ENCODE assay signal across 14 cellular contexts in genomic region chr17:78255029-78255656, GRCh38. TPM values are rescaled to one million over a fixed set of nuclear protein-coding genes. Genes with fewer than 3 reads are reported as not detected.
DNase-seq lines count a peak whose midpoint lies in the region; ATAC-seq, FAIRE-seq and TF ChIP-seq lines count a peak whose summit lies in the region.
"Had no signal": no experiment of that assay in that cellular context is flagged by ENCODE, and none has a peak within 500 bp of the region (broad histone marks: within the 10 kb centered on the region; RNA-seq: fewer than 3 reads in every experiment).

No MANE protein-coding gene starts in this region.

- H3K36me3 ChIP-seq in endothelial cell of umbilical vein (ENCODE audit: control insufficient read depth in 2 of 2, extremely low read depth in 1 of 2, insufficient read depth in 2 of 2, low read length in 2 of 2), result no peaks in the 10 kb centered on the region
- no peaks in the 10 kb centered on the region for H3K36me3 ChIP-seq in smooth muscle cell (ENCODE audit: low read depth)
- H3K36me3 ChIP-seq in tibial artery, result no peaks in the 10 kb centered on the region
- no peaks in the 10 kb centered on the region for H3K36me3 ChIP-seq in lower lobe of right lung
- H3K36me3 ChIP-seq: ascending aorta had no signal

- 95% methylated on average over 18 of the region's 18 CpGs for WGBS in smooth muscle cell (ENCODE audit: low lambda C conversion rate)

- H3K4me3 ChIP-seq in endothelial cell of umbilical vein (replicated peaks in 1 of 3; ENCODE audit: insufficient read depth in 1 of 3, low read depth in 1 of 3, low read length in 3 of 3) (no peak overlapping the region), smooth muscle cell (no peak overlapping the region), tibial artery (no peak overlapping the region), lower lobe of right lung (no peak overlapping the region)

- peak overlapping the region; percentile 46 for H3K4me3 Mint-ChIP-seq in activated naive CD4-positive, alpha-beta T cell treated with anti-CD3 and anti-CD28 coated beads, Interleukin-2, amount 10 ng/mL, durations not matched to agents 7 days and 5 days
- H3K4me3 Mint-ChIP-seq in WTC11, result peak overlapping the region; percentile 74

- BruUV-seq in endothelial cell of umbilical vein (replicated peaks; lab: Mats Ljungman, UMichigan), result no TSS peak

- POLR2A ChIA-PET in WTC11 (lab: Charles Lee), result interaction anchor here (0.7 to 1.0 kb wide), 2 partner anchors 43 to 297 kb away, joined by 3 to 4 read pairs; partner anchors contain the start of gene TNRC6C
- POLR2A ChIA-PET in endothelial cell of umbilical vein (lab: Charles Lee), result no interaction called here

- CTCF ChIA-PET in activated naive CD4-positive, alpha-beta T cell treated with anti-CD3 and anti-CD28 coated beads, Interleukin-2, amount 10 ng/mL, durations not matched to agents 7 days and 5 days (lab: Charles Lee), result interaction anchor here (0.6 to 1.3 kb wide), 3 partner anchors 34 to 167 kb away, joined by 4 to 6 read pairs (median 5); no protein-coding TSS in a partner anchor
- CTCF ChIA-PET in WTC11 (lab: Charles Lee) (interaction anchor here (0.9 to 4.1 kb wide), 9 partner anchors 14 to 167 kb away, joined by 3 to 17 read pairs (median 3); partner anchors contain the start of gene BIRC5), endothelial cell of umbilical vein (lab: Charles Lee) (interaction anchor here (1.5 to 2.0 kb wide), 2 partner anchors 14 to 167 kb away, joined by 7 to 11 read pairs; no protein-coding TSS in a partner anchor)

- peak overlapping the region; percentile 65 for H3K27ac Mint-ChIP-seq in activated naive CD4-positive, alpha-beta T cell treated with anti-CD3 and anti-CD28 coated beads, Interleukin-2, amount 10 ng/mL, durations not matched to agents 7 days and 5 days
- no peak overlapping the region for H3K27ac Mint-ChIP-seq in WTC11

- peaks cover 85% of the 10 kb centered on the region for H3K4me1 Mint-ChIP-seq in activated naive CD4-positive, alpha-beta T cell treated with anti-CD3 and anti-CD28 coated beads, Interleukin-2, amount 10 ng/mL, durations not matched to agents 7 days and 5 days
- peaks cover 28% of the 10 kb centered on the region for H3K4me1 Mint-ChIP-seq in WTC11

- H3K4me1 ChIP-seq in endothelial cell of umbilical vein (ENCODE audit: control insufficient read depth, extremely low read depth, insufficient read depth, low read length) (peaks cover 9% of the 10 kb centered on the region), smooth muscle cell (ENCODE audit: low read depth) (peaks cover 36% of the 10 kb centered on the region), tibial artery (peaks cover 0 to 15% (median 7%) of the 10 kb centered on the region in 4 donors), lower lobe of right lung (peaks cover 73% of the 10 kb centered on the region)

- no peaks in the 10 kb centered on the region for H3K9me1 ChIP-seq in endothelial cell of umbilical vein (replicated peaks; ENCODE audit: control insufficient read depth, extremely low read depth, insufficient read depth, low read length)

- ATAC-seq in WTC11 (no peak), lower lobe of right lung (no peak)

- H3K27me3 Mint-ChIP-seq in activated naive CD4-positive, alpha-beta T cell treated with anti-CD3 and anti-CD28 coated beads, Interleukin-2, amount 10 ng/mL, durations not matched to agents 7 days and 5 days, result peaks cover 6% of the 10 kb centered on the region
- no peaks in the 10 kb centered on the region for H3K27me3 Mint-ChIP-seq in WTC11 (ENCODE audit: low read depth)

- peak; percentile 24 for FAIRE-seq in endothelial cell of umbilical vein (lab: Jason Lieb, UNC)

- H3K4me2 ChIP-seq in endothelial cell of umbilical vein (ENCODE audit: insufficient read depth, low read length) (no peak overlapping the region), smooth muscle cell (peak overlapping the region; percentile 65)

- no peaks in the 10 kb centered on the region for H3K36me3 Mint-ChIP-seq in activated naive CD4-positive, alpha-beta T cell treated with anti-CD3 and anti-CD28 coated beads, Interleukin-2, amount 10 ng/mL, durations not matched to agents 7 days and 5 days
- H3K36me3 Mint-ChIP-seq in WTC11, result no peaks in the 10 kb centered on the region

- TF ChIP-seq POLR2A in endothelial cell of umbilical vein (IDR thresholded peaks at IDR 0.05; ENCODE audit: low read depth, low read length), result no peak

- H3K9me3 Mint-ChIP-seq in activated naive CD4-positive, alpha-beta T cell treated with anti-CD3 and anti-CD28 coated beads, Interleukin-2, amount 10 ng/mL, durations not matched to agents 7 days and 5 days, result no peaks in the 10 kb centered on the region
- no peaks in the 10 kb centered on the region for H3K9me3 Mint-ChIP-seq in WTC11

- H3K27me3 ChIP-seq in endothelial cell of umbilical vein (ENCODE audit: control insufficient read depth in 2 of 2, insufficient read depth in 2 of 2, low read length in 2 of 2) (no peaks in the 10 kb centered on the region), smooth muscle cell (ENCODE audit: low read depth) (no peaks in the 10 kb centered on the region), tibial artery (peaks cover 0 to 29% of the 10 kb centered on the region in 2 donors), lower lobe of right lung (ENCODE audit: low read depth) (no peaks in the 10 kb centered on the region)
- H3K27me3 ChIP-seq: ascending aorta, testis had no signal

- TF ChIP-seq CTCF in WTC11 (IDR thresholded peaks at IDR 0.05) (no peak), endothelial cell of umbilical vein (IDR thresholded peaks at IDR 0.05; ENCODE audit: extremely low read depth in 1 of 2, insufficient read depth in 1 of 2, low read depth in 1 of 2, low read length in 2 of 2) (no peak), smooth muscle cell (IDR thresholded peaks at IDR 0.05; ENCODE audit: borderline replicate concordance, insufficient read depth, poor library complexity, severe bottlenecking) (no peak), tibial artery (IDR thresholded peaks at IDR 0.05) (no peak), lower lobe of right lung (IDR thresholded peaks at IDR 0.05) (no peak)

- intact Hi-C loops in endothelial cell of umbilical vein (cut with micrococcal nuclease), result loop anchor here (10.0 kb wide), 1 partner anchor 450 kb away; no protein-coding TSS in a partner anchor
- intact Hi-C loops in tibial artery (cut with DNase I; ENCODE audit: low total_unique reads), result loop anchor here (10.0 kb wide), 1 partner anchor 170 kb away; no protein-coding TSS in a partner anchor
- intact Hi-C loops in lower lobe of right lung (cut with DNase I), result no loop called here

- H3K9me3 ChIP-seq in endothelial cell of umbilical vein (replicated peaks; ENCODE audit: control insufficient read depth, insufficient read depth, low read length) (no peaks in the 10 kb centered on the region), smooth muscle cell (replicated peaks; ENCODE audit: low read depth) (no peaks in the 10 kb centered on the region), tibial artery (no peaks in the 10 kb centered on the region), lower lobe of right lung (no peaks in the 10 kb centered on the region)
- H3K9me3 ChIP-seq: ascending aorta, testis had no signal

- DNase-seq in activated naive CD4-positive, alpha-beta T cell treated with anti-CD3 and anti-CD28 coated beads, Interleukin-2, amount 10 ng/mL, durations not matched to agents 7 days and 5 days, result no peak
- no peak for DNase-seq in activated naive CD4-positive, alpha-beta T cell (lab: John Stamatoyannopoulos, UW)
- no peak for DNase-seq in WTC11 (ENCODE audit: low spot score)
- no peak for DNase-seq in endothelial cell of umbilical vein (ENCODE audit: low read depth, low spot score)
- no peak for DNase-seq in smooth muscle cell (lab: John Stamatoyannopoulos, UW; ENCODE audit: unreplicated experiment)
- DNase-seq in activated effector memory CD4-positive, alpha-beta T cell treated with anti-CD3 and anti-CD28 coated beads, Interleukin-2, amount 50 U/mL, for 16 hours, result no peak
- no peak for DNase-seq in tibial artery
- DNase-seq in lower lobe of right lung, result no peak

- no peak overlapping the region for H2AFZ ChIP-seq in endothelial cell of umbilical vein (ENCODE audit: low read depth, low read length)
- H2AFZ ChIP-seq in smooth muscle cell (ENCODE audit: low read depth), result no peak overlapping the region

- peaks cover 3% of the 10 kb centered on the region for H3F3A ChIP-seq in smooth muscle cell (ENCODE audit: low read depth)

- no peaks in the 10 kb centered on the region for H4K20me1 ChIP-seq in endothelial cell of umbilical vein (replicated peaks; ENCODE audit: control insufficient read depth, extremely low read depth, insufficient read depth, low read length)
- H4K20me1 ChIP-seq in smooth muscle cell (ENCODE audit: low read depth), result no peaks in the 10 kb centered on the region

- no peak overlapping the region for H3K27ac ChIP-seq in endothelial cell of umbilical vein (ENCODE audit: insufficient read depth, low read depth, low read length)
- peak overlapping the region; percentile 46 for H3K27ac ChIP-seq in smooth muscle cell (ENCODE audit: low read depth)
- no peak overlapping the region for H3K27ac ChIP-seq in tibial artery
- no peak overlapping the region for H3K27ac ChIP-seq in lower lobe of right lung
- H3K27ac ChIP-seq: PC-9 had no signal

- no peak overlapping the region for H3K9ac ChIP-seq in endothelial cell of umbilical vein (replicated peaks; ENCODE audit: extremely low read depth, insufficient read depth, low read length)
- no peak overlapping the region for H3K9ac ChIP-seq in smooth muscle cell (ENCODE audit: low read depth)

- dilution Hi-C loops in endothelial cell of umbilical vein (cut with MboI; ENCODE audit: extremely low pct_ligation_motif_present, low sequenced_read_pairs), result no loop called here

- H3K79me2 ChIP-seq in endothelial cell of umbilical vein (ENCODE audit: control insufficient read depth, insufficient read depth, low read length), result no peaks in the 10 kb centered on the region
- peaks cover 4% of the 10 kb centered on the region for H3K79me2 ChIP-seq in smooth muscle cell (ENCODE audit: low read depth)

RNA-seq across cellular contexts. Expression of gene TMEM235, which starts 23.7 kb away (rescaled TPM):
- total RNA-seq in WTC11 (2021), result 0.24 to 0.41 TPM (median 0.27 TPM) in 3 replicates
- 0.38 TPM in 1 of 2 replicates, not detected in the other for total RNA-seq in endothelial cell of umbilical vein
- 0.04 and 0.18 TPM in 2 replicates for polyA plus RNA-seq in endothelial cell of umbilical vein
- 0.06 and 0.16 TPM in 2 replicates for polyA plus RNA-seq in endothelial cell of umbilical vein (2011; cell fraction: cytosol; rRNA removed)
- polyA plus RNA-seq in endothelial cell of umbilical vein (2011; cell fraction: nucleus; rRNA removed), result 0.11 and 0.38 TPM in 2 replicates
- not detected in 2 replicates for polyA plus RNA-seq in endothelial cell of umbilical vein (2012)
- not detected in 2 replicates for polyA minus RNA-seq in endothelial cell of umbilical vein
- not detected for polyA minus RNA-seq in endothelial cell of umbilical vein (2011; cell fraction: cytosol; rRNA and poly(A)+ RNA removed)
- not detected in 2 replicates for polyA minus RNA-seq in endothelial cell of umbilical vein (2011; cell fraction: nucleus; rRNA and poly(A)+ RNA removed)
- not detected in 2 replicates for total RNA-seq in smooth muscle cell
- polyA plus RNA-seq in smooth muscle cell, result not detected in 2 replicates
- total RNA-seq in lower lobe of right lung, result not detected
- total RNA-seq: ascending aorta, esophagus mucosa, kidney epithelial cell, M059J, PC-9, testis had no signal

RNA-seq across cellular contexts. Expression of gene BIRC5, which starts 41.1 kb away (rescaled TPM):
- 115 to 117 TPM (median 117 TPM) in 3 replicates for total RNA-seq in WTC11 (2021)
- total RNA-seq in endothelial cell of umbilical vein, result 74.6 and 85.8 TPM in 2 replicates
- polyA plus RNA-seq in endothelial cell of umbilical vein, result 26.3 and 32.8 TPM in 2 replicates
- 32.8 and 37.5 TPM in 2 replicates for polyA plus RNA-seq in endothelial cell of umbilical vein (2011; cell fraction: cytosol; rRNA removed)
- polyA plus RNA-seq in endothelial cell of umbilical vein (2011; cell fraction: nucleus; rRNA removed), result 17.7 and 25.5 TPM in 2 replicates
- polyA plus RNA-seq in endothelial cell of umbilical vein (2012), result 29.7 and 51.2 TPM in 2 replicates
- polyA minus RNA-seq in endothelial cell of umbilical vein, result 25.2 and 42.4 TPM in 2 replicates
- polyA minus RNA-seq in endothelial cell of umbilical vein (2011; cell fraction: cytosol; rRNA and poly(A)+ RNA removed), result 60.3 TPM
- polyA minus RNA-seq in endothelial cell of umbilical vein (2011; cell fraction: nucleus; rRNA and poly(A)+ RNA removed), result 10.7 and 21.0 TPM in 2 replicates
- 7.7 and 15.3 TPM in 2 replicates for total RNA-seq in smooth muscle cell
- 11.9 and 15.6 TPM in 2 replicates for polyA plus RNA-seq in smooth muscle cell
- 1.8 TPM for total RNA-seq in lower lobe of right lung
